Comparison of ENCODE assay signal across 20 cellular contexts in genomic region chr5:34708777-34709176, GRCh38.
"Had no signal": no experiment of that assay in that cellular context is flagged by ENCODE, and none has a peak within 500 bp of the region (broad histone marks: within the 10 kb centered on the region; RNA-seq: fewer than 3 reads in every experiment).

No MANE protein-coding gene starts in this region.

- H3K36me3 ChIP-seq: breast epithelium, lower lobe of right lung had no signal

- H3K4me1 ChIP-seq: breast epithelium had no signal

- H3K4me3 ChIP-seq: breast epithelium, lower lobe of right lung, skin epidermis, stomach, testis had no signal

- H3K9me3 ChIP-seq: breast epithelium, lower lobe of right lung, stomach, testis had no signal

- H3K27me3 ChIP-seq: breast epithelium, stomach, testis had no signal

- ATAC-seq: activated CD4-positive, CD25-positive, alpha-beta regulatory T cell treated with anti-CD3 and anti-CD28 coated beads, Interleukin-2, amount 50 U/mL, for 24 hours; esophagus mucosa; lower lobe of right lung; natural killer cell treated with Interleukin-12 subunit alpha and Interleukin-12 subunit beta and Interleukin-15 and Interleukin-18, amount 100 ng/mL, for 72 hours had no signal

- H3K27ac ChIP-seq: lower lobe of right lung had no signal

- DNase-seq: activated CD4-positive, alpha-beta T cell treated with anti-CD3 and anti-CD28 coated beads, Interleukin-2, amount 50 U/mL, for 1 hour; activated CD8-positive, alpha-beta memory T cell treated with anti-CD3 and anti-CD28 coated beads for 24 hours; activated CD8-positive, alpha-beta memory T cell treated with anti-CD3 and anti-CD28 coated beads, Interleukin-2, amount 50 U/mL, for 48 hours; activated effector memory CD4-positive, alpha-beta T cell treated with anti-CD3 and anti-CD28 coated beads, Interleukin-2, amount 50 U/mL, for 16 hours; activated naive CD4-positive, alpha-beta T cell treated with anti-CD3 and anti-CD28 coated beads, Interleukin-2, amount 50 U/mL, for 16 hours; activated T-cell treated with anti-CD3 and anti-CD28 coated beads, Interleukin-2, amount 50 U/mL, for 48 hours; aorta; effector CD4-positive, alpha-beta T cell; hippocampal formation; islet precursor cell; lower lobe of right lung; stimulated activated CD4-positive, alpha-beta T cell treated with anti-CD3 and anti-CD28 coated beads, Interleukin-15, amount 100 ng/mL, for 24 hours; stimulated activated CD4-positive, alpha-beta T cell treated with anti-CD3 and anti-CD28 coated beads, Interleukin-4, amount 100 ng/mL, for 1 hour; stomach; testis had no signal
